2 cellular contexts compared by ENCODE assay signal in genomic region chr9:99389087-99390033, GRCh38.
A peak's percentile ranks its signal among the peaks of the same experiment; 100 is the strongest.
TF ChIP-seq lines count a peak whose summit lies in the region.

No MANE protein-coding gene starts in this region.

TF ChIP-seq in IMR-90, 13 proteins besides CTCF, POLR2A, EP300 and RAD21 (continued from another document):
- no peak for TF ChIP-seq MAZ (IDR thresholded peaks at IDR 0.05; ENCODE audit: borderline replicate concordance, low read depth, low read length)
- TF ChIP-seq RFX5 (IDR thresholded peaks at IDR 0.05; ENCODE audit: low read depth, low read length) = no peak
- TF ChIP-seq FOS (IDR thresholded peaks at IDR 0.05; ENCODE audit: low read depth, low read length) = no peak
- no peak for TF ChIP-seq NFE2L2 (IDR thresholded peaks at IDR 0.05; ENCODE audit: low read depth, low read length)
- no peak for TF ChIP-seq CEBPB (IDR thresholded peaks at IDR 0.05; ENCODE audit: low read depth, low read length)
- TF ChIP-seq ELK1 (IDR thresholded peaks at IDR 0.05; ENCODE audit: borderline replicate concordance, low read depth, low read length) = no peak
- no peak for TF ChIP-seq CHD1 (IDR thresholded peaks at IDR 0.05; ENCODE audit: low read depth, low read length)
- no peak for TF ChIP-seq RCOR1 (IDR thresholded peaks at IDR 0.05; ENCODE audit: insufficient replicate concordance, low read length)
- TF ChIP-seq SMC3 (IDR thresholded peaks at IDR 0.05; ENCODE audit: low read depth, low read length) = no peak
- no peak for TF ChIP-seq MAFK (IDR thresholded peaks at IDR 0.05; ENCODE audit: low read depth, low read length)
- TF ChIP-seq MXI1 (IDR thresholded peaks at IDR 0.05; ENCODE audit: borderline replicate concordance, low read depth, low read length) = no peak

TF ChIP-seq in K562, 482 proteins besides CTCF, POLR2A, EP300 and RAD21 (continued from another document):
- TF ChIP-seq PBX2 (CRISPR knock-in tag; IDR thresholded peaks at IDR 0.05; ENCODE audit: low read depth) (no peak), PBX2 (tag; conservative IDR thresholded peaks at IDR 0.05; ENCODE audit: low read depth) (peak; percentile 65; the same call in 1 of the 2 replicates), ZNF707 (CRISPR knock-in tag; conservative IDR thresholded peaks at IDR 0.05) (no peak), ZNF785 (CRISPR knock-in tag; IDR thresholded peaks at IDR 0.05) (no peak), EGR1 (conservative IDR thresholded peaks at IDR 0.05) (0 out of 2 replicates have a peak, but pooled peaks have one; percentile 19), SIN3B (IDR thresholded peaks at IDR 0.05; ENCODE audit: low read depth) (no peak), DACH1 (IDR thresholded peaks at IDR 0.05; ENCODE audit: partially characterized antibody) (no peak), ZNF583 (CRISPR knock-in tag; IDR thresholded peaks at IDR 0.05) (no peak), JUND (IDR thresholded peaks at IDR 0.05; ENCODE audit: borderline replicate concordance, low read depth, low read length) (peak; percentile 51; the same call in 1 of the 2 replicates), JUND (tag; IDR thresholded peaks at IDR 0.05; ENCODE audit: borderline replicate concordance, low read depth, low read length) (peak; percentile 41; the same call in 1 of the 3 replicates)
- TF ChIP-seq, protein P1, sequence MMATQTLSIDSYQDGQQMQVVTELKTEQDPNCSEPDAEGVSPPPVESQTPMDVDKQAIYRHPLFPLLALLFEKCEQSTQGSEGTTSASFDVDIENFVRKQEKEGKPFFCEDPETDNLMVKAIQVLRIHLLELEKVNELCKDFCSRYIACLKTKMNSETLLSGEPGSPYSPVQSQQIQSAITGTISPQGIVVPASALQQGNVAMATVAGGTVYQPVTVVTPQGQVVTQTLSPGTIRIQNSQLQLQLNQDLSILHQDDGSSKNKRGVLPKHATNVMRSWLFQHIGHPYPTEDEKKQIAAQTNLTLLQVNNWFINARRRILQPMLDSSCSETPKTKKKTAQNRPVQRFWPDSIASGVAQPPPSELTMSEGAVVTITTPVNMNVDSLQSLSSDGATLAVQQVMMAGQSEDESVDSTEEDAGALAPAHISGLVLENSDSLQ (IDR thresholded peaks at IDR 0.05) = peak; percentile 89
- TF ChIP-seq, protein P2, sequence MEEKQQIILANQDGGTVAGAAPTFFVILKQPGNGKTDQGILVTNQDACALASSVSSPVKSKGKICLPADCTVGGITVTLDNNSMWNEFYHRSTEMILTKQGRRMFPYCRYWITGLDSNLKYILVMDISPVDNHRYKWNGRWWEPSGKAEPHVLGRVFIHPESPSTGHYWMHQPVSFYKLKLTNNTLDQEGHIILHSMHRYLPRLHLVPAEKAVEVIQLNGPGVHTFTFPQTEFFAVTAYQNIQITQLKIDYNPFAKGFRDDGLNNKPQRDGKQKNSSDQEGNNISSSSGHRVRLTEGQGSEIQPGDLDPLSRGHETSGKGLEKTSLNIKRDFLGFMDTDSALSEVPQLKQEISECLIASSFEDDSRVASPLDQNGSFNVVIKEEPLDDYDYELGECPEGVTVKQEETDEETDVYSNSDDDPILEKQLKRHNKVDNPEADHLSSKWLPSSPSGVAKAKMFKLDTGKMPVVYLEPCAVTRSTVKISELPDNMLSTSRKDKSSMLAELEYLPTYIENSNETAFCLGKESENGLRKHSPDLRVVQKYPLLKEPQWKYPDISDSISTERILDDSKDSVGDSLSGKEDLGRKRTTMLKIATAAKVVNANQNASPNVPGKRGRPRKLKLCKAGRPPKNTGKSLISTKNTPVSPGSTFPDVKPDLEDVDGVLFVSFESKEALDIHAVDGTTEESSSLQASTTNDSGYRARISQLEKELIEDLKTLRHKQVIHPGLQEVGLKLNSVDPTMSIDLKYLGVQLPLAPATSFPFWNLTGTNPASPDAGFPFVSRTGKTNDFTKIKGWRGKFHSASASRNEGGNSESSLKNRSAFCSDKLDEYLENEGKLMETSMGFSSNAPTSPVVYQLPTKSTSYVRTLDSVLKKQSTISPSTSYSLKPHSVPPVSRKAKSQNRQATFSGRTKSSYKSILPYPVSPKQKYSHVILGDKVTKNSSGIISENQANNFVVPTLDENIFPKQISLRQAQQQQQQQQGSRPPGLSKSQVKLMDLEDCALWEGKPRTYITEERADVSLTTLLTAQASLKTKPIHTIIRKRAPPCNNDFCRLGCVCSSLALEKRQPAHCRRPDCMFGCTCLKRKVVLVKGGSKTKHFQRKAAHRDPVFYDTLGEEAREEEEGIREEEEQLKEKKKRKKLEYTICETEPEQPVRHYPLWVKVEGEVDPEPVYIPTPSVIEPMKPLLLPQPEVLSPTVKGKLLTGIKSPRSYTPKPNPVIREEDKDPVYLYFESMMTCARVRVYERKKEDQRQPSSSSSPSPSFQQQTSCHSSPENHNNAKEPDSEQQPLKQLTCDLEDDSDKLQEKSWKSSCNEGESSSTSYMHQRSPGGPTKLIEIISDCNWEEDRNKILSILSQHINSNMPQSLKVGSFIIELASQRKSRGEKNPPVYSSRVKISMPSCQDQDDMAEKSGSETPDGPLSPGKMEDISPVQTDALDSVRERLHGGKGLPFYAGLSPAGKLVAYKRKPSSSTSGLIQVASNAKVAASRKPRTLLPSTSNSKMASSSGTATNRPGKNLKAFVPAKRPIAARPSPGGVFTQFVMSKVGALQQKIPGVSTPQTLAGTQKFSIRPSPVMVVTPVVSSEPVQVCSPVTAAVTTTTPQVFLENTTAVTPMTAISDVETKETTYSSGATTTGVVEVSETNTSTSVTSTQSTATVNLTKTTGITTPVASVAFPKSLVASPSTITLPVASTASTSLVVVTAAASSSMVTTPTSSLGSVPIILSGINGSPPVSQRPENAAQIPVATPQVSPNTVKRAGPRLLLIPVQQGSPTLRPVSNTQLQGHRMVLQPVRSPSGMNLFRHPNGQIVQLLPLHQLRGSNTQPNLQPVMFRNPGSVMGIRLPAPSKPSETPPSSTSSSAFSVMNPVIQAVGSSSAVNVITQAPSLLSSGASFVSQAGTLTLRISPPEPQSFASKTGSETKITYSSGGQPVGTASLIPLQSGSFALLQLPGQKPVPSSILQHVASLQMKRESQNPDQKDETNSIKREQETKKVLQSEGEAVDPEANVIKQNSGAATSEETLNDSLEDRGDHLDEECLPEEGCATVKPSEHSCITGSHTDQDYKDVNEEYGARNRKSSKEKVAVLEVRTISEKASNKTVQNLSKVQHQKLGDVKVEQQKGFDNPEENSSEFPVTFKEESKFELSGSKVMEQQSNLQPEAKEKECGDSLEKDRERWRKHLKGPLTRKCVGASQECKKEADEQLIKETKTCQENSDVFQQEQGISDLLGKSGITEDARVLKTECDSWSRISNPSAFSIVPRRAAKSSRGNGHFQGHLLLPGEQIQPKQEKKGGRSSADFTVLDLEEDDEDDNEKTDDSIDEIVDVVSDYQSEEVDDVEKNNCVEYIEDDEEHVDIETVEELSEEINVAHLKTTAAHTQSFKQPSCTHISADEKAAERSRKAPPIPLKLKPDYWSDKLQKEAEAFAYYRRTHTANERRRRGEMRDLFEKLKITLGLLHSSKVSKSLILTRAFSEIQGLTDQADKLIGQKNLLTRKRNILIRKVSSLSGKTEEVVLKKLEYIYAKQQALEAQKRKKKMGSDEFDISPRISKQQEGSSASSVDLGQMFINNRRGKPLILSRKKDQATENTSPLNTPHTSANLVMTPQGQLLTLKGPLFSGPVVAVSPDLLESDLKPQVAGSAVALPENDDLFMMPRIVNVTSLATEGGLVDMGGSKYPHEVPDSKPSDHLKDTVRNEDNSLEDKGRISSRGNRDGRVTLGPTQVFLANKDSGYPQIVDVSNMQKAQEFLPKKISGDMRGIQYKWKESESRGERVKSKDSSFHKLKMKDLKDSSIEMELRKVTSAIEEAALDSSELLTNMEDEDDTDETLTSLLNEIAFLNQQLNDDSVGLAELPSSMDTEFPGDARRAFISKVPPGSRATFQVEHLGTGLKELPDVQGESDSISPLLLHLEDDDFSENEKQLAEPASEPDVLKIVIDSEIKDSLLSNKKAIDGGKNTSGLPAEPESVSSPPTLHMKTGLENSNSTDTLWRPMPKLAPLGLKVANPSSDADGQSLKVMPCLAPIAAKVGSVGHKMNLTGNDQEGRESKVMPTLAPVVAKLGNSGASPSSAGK (IDR thresholded peaks at IDR 0.05) = no peak
- TF ChIP-seq, protein P3, sequence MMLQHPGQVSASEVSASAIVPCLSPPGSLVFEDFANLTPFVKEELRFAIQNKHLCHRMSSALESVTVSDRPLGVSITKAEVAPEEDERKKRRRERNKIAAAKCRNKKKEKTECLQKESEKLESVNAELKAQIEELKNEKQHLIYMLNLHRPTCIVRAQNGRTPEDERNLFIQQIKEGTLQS (IDR thresholded peaks at IDR 0.05) = peak; percentile 51
- TF ChIP-seq, protein P3 (CRISPR knock-in tag; conservative IDR thresholded peaks at IDR 0.05) = no peak
- TF ChIP-seq, protein P4, sequence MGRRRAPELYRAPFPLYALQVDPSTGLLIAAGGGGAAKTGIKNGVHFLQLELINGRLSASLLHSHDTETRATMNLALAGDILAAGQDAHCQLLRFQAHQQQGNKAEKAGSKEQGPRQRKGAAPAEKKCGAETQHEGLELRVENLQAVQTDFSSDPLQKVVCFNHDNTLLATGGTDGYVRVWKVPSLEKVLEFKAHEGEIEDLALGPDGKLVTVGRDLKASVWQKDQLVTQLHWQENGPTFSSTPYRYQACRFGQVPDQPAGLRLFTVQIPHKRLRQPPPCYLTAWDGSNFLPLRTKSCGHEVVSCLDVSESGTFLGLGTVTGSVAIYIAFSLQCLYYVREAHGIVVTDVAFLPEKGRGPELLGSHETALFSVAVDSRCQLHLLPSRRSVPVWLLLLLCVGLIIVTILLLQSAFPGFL (CRISPR knock-in tag; IDR thresholded peaks at IDR 0.05) = no peak
